Comparison of ENCODE assay signal across 13 cellular contexts in the genomic region with DNA sequence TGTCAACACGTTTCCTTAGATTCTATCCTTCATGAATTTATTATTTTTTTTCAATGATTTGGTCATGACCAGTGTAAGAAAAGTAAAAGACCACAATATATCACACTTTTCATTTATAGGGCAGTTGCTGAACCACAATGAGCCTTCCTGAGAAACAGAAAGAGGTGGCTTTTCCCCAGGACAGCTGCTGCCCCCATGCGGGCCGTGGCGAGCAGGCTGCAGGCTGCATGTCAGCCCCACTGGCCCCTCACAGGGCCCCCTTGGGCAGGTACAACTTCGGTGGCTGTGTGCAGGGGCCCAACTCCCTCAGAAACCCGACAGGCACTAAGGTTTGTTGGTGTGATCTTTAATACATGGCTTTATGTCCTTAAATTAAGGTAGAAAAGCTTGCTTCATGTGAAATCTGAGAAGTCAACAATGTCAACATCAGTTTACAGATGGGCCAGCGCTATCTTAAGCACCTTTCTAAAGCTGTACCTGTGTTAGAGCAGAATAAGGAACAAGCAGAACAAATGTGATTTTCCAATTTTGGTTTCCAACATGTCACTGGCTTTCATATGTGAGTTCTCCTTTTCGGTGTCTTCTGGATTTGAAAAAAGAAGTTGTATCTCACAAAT. TPM values are rescaled to one million over a fixed set of nuclear protein-coding genes. Genes with fewer than 3 reads are reported as not detected.
DNase-seq lines count a peak whose midpoint lies in the region; TF ChIP-seq lines count a peak whose summit lies in the region.
"Had no signal": no experiment of that assay in that cellular context is flagged by ENCODE, and none has a peak within 500 bp of the region (broad histone marks: within the 10 kb centered on the region; RNA-seq: fewer than 3 reads in every experiment).

No MANE protein-coding gene starts in this region.

- H3K79me2 ChIP-seq in PC-9 (ENCODE audit: low read depth) (no peaks in the 10 kb centered on the region), fibroblast of lung (ENCODE audit: control insufficient read depth, insufficient read depth, low read length) (no peaks in the 10 kb centered on the region)

- H3K9me2 ChIP-seq in PC-9 (ENCODE audit: insufficient read depth), result no peaks in the 10 kb centered on the region

- POLR2A ChIA-PET in PC-9 (lab: Charles Lee; ENCODE audit: unreplicated experiment), result no interaction called here

- no peak overlapping the region for H2AFZ ChIP-seq in PC-9
- no peak overlapping the region for H2AFZ ChIP-seq in fibroblast of lung (ENCODE audit: low read length)

- H4K20me1 ChIP-seq in PC-9 (ENCODE audit: insufficient read depth) (no peaks in the 10 kb centered on the region), fibroblast of lung (ENCODE audit: control insufficient read depth, extremely low read depth, insufficient read depth, low read length) (no peaks in the 10 kb centered on the region)

- H3K27me3 ChIP-seq in PC-9 (ENCODE audit: insufficient read depth, low read depth), result peaks cover 84% of the 10 kb centered on the region
- no peaks in the 10 kb centered on the region for H3K27me3 ChIP-seq in fibroblast of lung (ENCODE audit: control insufficient read depth, insufficient read depth, low read length)

- H3K27ac ChIP-seq in PC-9 (no peak overlapping the region), fibroblast of lung (ENCODE audit: insufficient read depth, low read length) (no peak overlapping the region)

- no peaks in the 10 kb centered on the region for H3K4me1 ChIP-seq in PC-9 (replicated peaks; ENCODE audit: insufficient read depth)
- no peaks in the 10 kb centered on the region for H3K4me1 ChIP-seq in fibroblast of lung (ENCODE audit: control insufficient read depth, extremely low read depth, insufficient read depth, low read length)

- no peak overlapping the region for H3K4me3 Mint-ChIP-seq in activated naive CD4-positive, alpha-beta T cell treated with anti-CD3 and anti-CD28 coated beads, Interleukin-2, amount 10 ng/mL, durations not matched to agents 7 days and 5 days
- H3K4me3 Mint-ChIP-seq: activated T-cell treated with anti-CD3 and anti-CD28 coated beads, Interleukin-2, amount 50 U/mL, for 4 hours; immature natural killer cell; T-helper 1 cell treated with Interleukin-12 subunit alpha and Interleukin-12 subunit beta and Interleukin-4 antibody, amounts not matched to agents 30 μg/mL and 1 μg/mL, for 36 hours had no signal

- H3K27me3 Mint-ChIP-seq in activated naive CD4-positive, alpha-beta T cell treated with anti-CD3 and anti-CD28 coated beads, Interleukin-2, amount 10 ng/mL, durations not matched to agents 7 days and 5 days, result peaks cover 33% of the 10 kb centered on the region

- H3K9ac ChIP-seq in fibroblast of lung (ENCODE audit: insufficient read depth, low read length), result no peak overlapping the region

- no peaks in the 10 kb centered on the region for H3K9me3 ChIP-seq in PC-9 (ENCODE audit: insufficient read depth, low read depth)
- no peaks in the 10 kb centered on the region for H3K9me3 ChIP-seq in fibroblast of lung (ENCODE audit: control insufficient read depth, insufficient read depth, low read depth, low read length)

- no peaks in the 10 kb centered on the region for H3K4me1 Mint-ChIP-seq in activated naive CD4-positive, alpha-beta T cell treated with anti-CD3 and anti-CD28 coated beads, Interleukin-2, amount 10 ng/mL, durations not matched to agents 7 days and 5 days
- H3K4me1 Mint-ChIP-seq: immature natural killer cell had no signal

- CTCF ChIA-PET in PC-9 (lab: Charles Lee), result no interaction called here
- CTCF ChIA-PET in activated naive CD4-positive, alpha-beta T cell treated with anti-CD3 and anti-CD28 coated beads, Interleukin-2, amount 10 ng/mL, durations not matched to agents 7 days and 5 days (lab: Charles Lee), result no interaction called here

- intact Hi-C loops in PC-9 (cut with micrococcal nuclease; ENCODE audit: unreplicated experiment), result loop anchor here (1.0 kb wide), 1 partner anchor 146 kb away; no protein-coding TSS in a partner anchor

- no TSS peak for BruUV-seq in PC-9 (replicated peaks; lab: Mats Ljungman, UMichigan)

- TF ChIP-seq CTCF in PC-9 (conservative IDR thresholded peaks at IDR 0.05) (0 out of 2 replicates have a peak, but pooled peaks have one; percentile 47), fibroblast of lung (conservative IDR thresholded peaks at IDR 0.05 in 1 of 2, IDR thresholded peaks at IDR 0.05 in 1 of 2; ENCODE audit: low read depth in 1 of 2, low read length in 2 of 2) (peak; percentile 26 to 57)

- H3K36me3 ChIP-seq in PC-9 (ENCODE audit: low read depth), result no peaks in the 10 kb centered on the region
- H3K36me3 ChIP-seq in fibroblast of lung (ENCODE audit: control insufficient read depth, insufficient read depth, low read length), result no peaks in the 10 kb centered on the region

- peak; percentile 18 for DNase-seq in NCI-H146 (lab: John Stamatoyannopoulos, UW)
- DNase-seq in NCI-H146 treated with DMSO at 0.1 percent for 48 hours (lab: John Stamatoyannopoulos, UW; ENCODE audit: unreplicated experiment), result no peak
- DNase-seq in PC-9, result peak in 1 of 2 experiments; percentile 31
- peak in 1 of 2 donors; percentile 27 for DNase-seq in fibroblast of lung (ENCODE audit: low read depth in 2 of 2)
- peak; percentile 47 for DNase-seq in retina
- no peak for DNase-seq in NCI-H1092 (lab: John Stamatoyannopoulos, UW)
- DNase-seq in activated naive CD4-positive, alpha-beta T cell treated with anti-CD3 and anti-CD28 coated beads, Interleukin-2, amount 10 ng/mL, durations not matched to agents 7 days and 5 days, result no peak
- no peak for DNase-seq in MV-4-11 (lab: John Stamatoyannopoulos, UW)
- DNase-seq: activated T-cell treated with anti-CD3 and anti-CD28 coated beads, Interleukin-2, amount 50 U/mL, for 4 hours; cortex of kidney; GF-D8; immature natural killer cell had no signal

- H3K4me2 ChIP-seq in PC-9 (no peak overlapping the region), fibroblast of lung (ENCODE audit: extremely low read depth, insufficient read depth, low read length) (no peak overlapping the region)

- H3K4me3 ChIP-seq in PC-9 (no peak overlapping the region), fibroblast of lung (replicated peaks in 1 of 4; ENCODE audit: control extremely low read depth in 1 of 4, insufficient read depth in 1 of 4, low read depth in 3 of 4, low read length in 4 of 4) (no peak overlapping the region)

- no peaks in the 10 kb centered on the region for H3K9me3 Mint-ChIP-seq in activated naive CD4-positive, alpha-beta T cell treated with anti-CD3 and anti-CD28 coated beads, Interleukin-2, amount 10 ng/mL, durations not matched to agents 7 days and 5 days
- H3K9me3 Mint-ChIP-seq: activated T-cell treated with anti-CD3 and anti-CD28 coated beads, Interleukin-2, amount 50 U/mL, for 4 hours; immature natural killer cell; T-helper 1 cell treated with Interleukin-12 subunit alpha and Interleukin-12 subunit beta and Interleukin-4 antibody, amounts not matched to agents 30 μg/mL and 1 μg/mL, for 36 hours had no signal

- no peaks in the 10 kb centered on the region for H3F3A ChIP-seq in PC-9 (ENCODE audit: insufficient read depth, low read depth)

- no peak overlapping the region for H3K27ac Mint-ChIP-seq in activated naive CD4-positive, alpha-beta T cell treated with anti-CD3 and anti-CD28 coated beads, Interleukin-2, amount 10 ng/mL, durations not matched to agents 7 days and 5 days
- H3K27ac Mint-ChIP-seq: immature natural killer cell; T-helper 1 cell treated with Interleukin-12 subunit alpha and Interleukin-12 subunit beta and Interleukin-4 antibody, amounts not matched to agents 30 μg/mL and 1 μg/mL, for 36 hours had no signal

- no peaks in the 10 kb centered on the region for H3K36me3 Mint-ChIP-seq in activated naive CD4-positive, alpha-beta T cell treated with anti-CD3 and anti-CD28 coated beads, Interleukin-2, amount 10 ng/mL, durations not matched to agents 7 days and 5 days
- H3K36me3 Mint-ChIP-seq: immature natural killer cell had no signal

RNA-seq across cellular contexts. Expression of a gene that starts 10.6 kb away (rescaled TPM):
- total RNA-seq in PC-9 (2021) (1.7 and 3.2 TPM in 2 replicates), fibroblast of lung (9.2 and 10.6 TPM in 2 replicates)
- 6.2 and 8.0 TPM in 2 replicates for polyA plus RNA-seq in fibroblast of lung
- 4.9 and 6.8 TPM in 2 replicates for polyA plus RNA-seq in fibroblast of lung (2012)
- 4.3 and 5.5 TPM in 2 replicates for polyA minus RNA-seq in fibroblast of lung (ENCODE audit: low replicate concordance)
- polyA plus RNA-seq: immature natural killer cell had no signal

Comparison
In these comparisons a context has a peak if more than half of its experiments do, and no peak if none do; other contexts are left out.
1. DNase-seq: peak in NCI-H146 (single experiment) and retina (single experiment); none in NCI-H146 treated with DMSO at 0.1 percent for 48 hours (single experiment), NCI-H1092 (single experiment), activated naive CD4-positive, alpha-beta T cell treated with anti-CD3 and anti-CD28 coated beads, Interleukin-2, amount 10 ng/mL, durations not matched to agents 7 days and 5 days (single experiment) and MV-4-11 (single experiment).